Comparison of ENCODE assay signal across 2 cellular contexts in the genomic region with DNA sequence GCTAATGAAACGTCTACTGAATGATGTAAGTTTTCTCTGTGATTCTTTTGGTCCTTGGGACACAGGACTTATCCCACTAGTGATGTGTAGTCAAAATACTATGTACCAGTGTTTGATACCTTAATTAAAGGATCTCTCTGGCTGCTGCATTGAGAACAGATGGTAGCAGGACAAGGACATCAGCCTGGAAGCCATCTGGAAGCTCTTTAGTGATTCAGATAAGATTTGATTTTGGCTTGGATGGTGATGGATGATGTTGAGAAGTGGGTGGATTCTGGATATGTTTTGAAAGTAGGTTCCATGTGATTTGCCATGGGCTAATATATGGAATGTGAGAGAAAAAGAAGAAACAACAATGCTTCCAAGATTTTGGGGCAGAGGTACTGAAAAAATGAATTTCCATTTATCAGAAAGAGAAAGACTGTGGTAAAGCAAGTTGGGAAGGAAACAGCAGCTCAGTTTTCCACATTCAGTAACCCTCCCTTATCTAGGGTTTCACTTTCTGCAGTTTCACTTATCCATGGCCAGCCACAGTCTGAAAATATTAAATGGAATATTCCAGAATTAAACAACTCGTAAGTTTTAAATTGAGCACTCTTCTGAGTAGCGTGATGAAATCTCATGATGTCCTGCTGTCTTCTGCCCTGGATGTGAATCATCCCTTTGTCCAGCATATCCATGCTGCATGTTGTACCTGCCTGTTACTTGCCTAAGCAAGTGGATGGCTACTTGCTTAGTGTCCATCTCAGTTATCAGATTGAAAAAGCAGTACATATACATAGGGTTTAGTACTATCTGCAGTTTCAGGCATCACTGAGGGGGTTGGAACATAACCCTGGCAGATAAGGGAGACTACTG.
TF ChIP-seq lines count a peak whose summit lies in the region.

No MANE protein-coding gene starts in this region.

TF ChIP-seq in SK-N-SH treated with all-trans-retinoic acid at 6 μM for 48 hours, 23 proteins besides CTCF, POLR2A, EP300 and RAD21 (continued from another document):
- TF ChIP-seq TSHZ2 (CRISPR knock-in tag; IDR thresholded peaks at IDR 0.05) (peak; percentile 85; the same call in 1 of the 2 replicates), TCF4 (CRISPR knock-in tag; IDR thresholded peaks at IDR 0.05; ENCODE audit: borderline replicate concordance) (peak; percentile 97)

TF ChIP-seq in GM23338, 12 proteins besides CTCF, POLR2A, EP300 and RAD21:
- no peak for TF ChIP-seq ZNF462 (CRISPR knock-in tag; IDR thresholded peaks at IDR 0.05)
- TF ChIP-seq POLR2AphosphoS5 (IDR thresholded peaks at IDR 0.05; ENCODE audit: low read depth): no peak
- TF ChIP-seq EZH2 (IDR thresholded peaks at IDR 0.05; ENCODE audit: low read depth, unreplicated experiment): no peak
- no peak for TF ChIP-seq JUNB (IDR thresholded peaks at IDR 0.05; ENCODE audit: unreplicated experiment)
- no peak for TF ChIP-seq EZH2phosphoT487 (IDR thresholded peaks at IDR 0.05; ENCODE audit: unreplicated experiment)
- TF ChIP-seq ETS1 (IDR thresholded peaks at IDR 0.05): no peak
- no peak for TF ChIP-seq CREB1 (CRISPR knock-in tag; IDR thresholded peaks at IDR 0.05; ENCODE audit: low read depth)
- no peak for TF ChIP-seq REST (IDR thresholded peaks at IDR 0.05; ENCODE audit: unreplicated experiment)
- no peak for TF ChIP-seq NANOG (IDR thresholded peaks at IDR 0.05; ENCODE audit: borderline replicate concordance)
- no peak for TF ChIP-seq ZNF114 (CRISPR knock-in tag; IDR thresholded peaks at IDR 0.05)
